Comparison of ENCODE assay signal across 20 cellular contexts in genomic region chr2:191039616-191040015, GRCh38.
"Had no signal": no experiment of that assay in that cellular context is flagged by ENCODE, and none has a peak within 500 bp of the region (broad histone marks: within the 10 kb centered on the region; RNA-seq: fewer than 3 reads in every experiment).

No MANE protein-coding gene starts in this region.

- H3K4me3 ChIP-seq: lower lobe of right lung, spleen, upper lobe of right lung had no signal

- DNase-seq: activated CD4-positive, alpha-beta T cell treated with anti-CD3 and anti-CD28 coated beads for 4 hours; activated CD8-positive, alpha-beta memory T cell treated with anti-CD3 and anti-CD28 coated beads, Interleukin-2, amount 50 U/mL, for 48 hours; activated CD8-positive, alpha-beta T cell treated with anti-CD3 and anti-CD28 coated beads for 36 hours; activated gamma-delta T cell treated with Interleukin-2 at 50 U/mL for 16 hours; activated naive CD8-positive, alpha-beta T cell treated with anti-CD3 and anti-CD28 coated beads, Interleukin-2, amount 10 ng/mL, durations not matched to agents 7 days and 5 days; anterior cingulate cortex; caudate nucleus; erythroblast; foreskin melanocyte; hypothalamus; lower lobe of right lung; posterior cingulate gyrus; retina; spleen; stimulated activated CD4-positive, alpha-beta T cell treated with anti-CD3 and anti-CD28 coated beads, Interleukin-4, amount 100 ng/mL, for 4 hours; stimulated activated naive B cell treated with anti-CD40 and anti-IgM and Interleukin-4, amounts not matched to agents 10 μg/mL and 1 μg/mL and 100 μg/mL, for 72 hours; upper lobe of right lung had no signal

- ATAC-seq: activated CD8-positive, alpha-beta T cell treated with anti-CD3 and anti-CD28 coated beads for 36 hours; lower lobe of right lung; stimulated activated naive B cell treated with anti-CD40 and anti-IgM and Interleukin-4, amounts not matched to agents 10 μg/mL and 1 μg/mL and 100 μg/mL, for 72 hours; upper lobe of right lung; WTC11 had no signal

- H3K9me3 ChIP-seq: lower lobe of right lung, upper lobe of right lung had no signal

- H3K27ac ChIP-seq: lower lobe of right lung, upper lobe of right lung had no signal

- H3K36me3 ChIP-seq: lower lobe of right lung, upper lobe of right lung had no signal

- H3K4me3 Mint-ChIP-seq: activated CD8-positive, alpha-beta T cell treated with anti-CD3 and anti-CD28 coated beads for 36 hours; activated naive CD8-positive, alpha-beta T cell treated with anti-CD3 and anti-CD28 coated beads, Interleukin-2, amount 10 ng/mL, durations not matched to agents 7 days and 5 days; brain; nephron; stimulated activated naive B cell treated with anti-CD40 and anti-IgM and Interleukin-4, amounts not matched to agents 10 μg/mL and 1 μg/mL and 100 μg/mL, for 72 hours; WTC11 had no signal

- H3K4me1 Mint-ChIP-seq: nephron had no signal

- H3K36me3 Mint-ChIP-seq: brain, WTC11 had no signal

- H3K27me3 Mint-ChIP-seq: activated CD8-positive, alpha-beta T cell treated with anti-CD3 and anti-CD28 coated beads for 36 hours; activated naive CD8-positive, alpha-beta T cell treated with anti-CD3 and anti-CD28 coated beads, Interleukin-2, amount 10 ng/mL, durations not matched to agents 7 days and 5 days had no signal

- H3K27ac Mint-ChIP-seq: brain; nephron; stimulated activated naive B cell treated with anti-CD40 and anti-IgM and Interleukin-4, amounts not matched to agents 10 μg/mL and 1 μg/mL and 100 μg/mL, for 72 hours; WTC11 had no signal

- H3K27me3 ChIP-seq: spleen, upper lobe of right lung had no signal
